ENCODE assay signal across 9 cellular contexts in the genomic region with DNA sequence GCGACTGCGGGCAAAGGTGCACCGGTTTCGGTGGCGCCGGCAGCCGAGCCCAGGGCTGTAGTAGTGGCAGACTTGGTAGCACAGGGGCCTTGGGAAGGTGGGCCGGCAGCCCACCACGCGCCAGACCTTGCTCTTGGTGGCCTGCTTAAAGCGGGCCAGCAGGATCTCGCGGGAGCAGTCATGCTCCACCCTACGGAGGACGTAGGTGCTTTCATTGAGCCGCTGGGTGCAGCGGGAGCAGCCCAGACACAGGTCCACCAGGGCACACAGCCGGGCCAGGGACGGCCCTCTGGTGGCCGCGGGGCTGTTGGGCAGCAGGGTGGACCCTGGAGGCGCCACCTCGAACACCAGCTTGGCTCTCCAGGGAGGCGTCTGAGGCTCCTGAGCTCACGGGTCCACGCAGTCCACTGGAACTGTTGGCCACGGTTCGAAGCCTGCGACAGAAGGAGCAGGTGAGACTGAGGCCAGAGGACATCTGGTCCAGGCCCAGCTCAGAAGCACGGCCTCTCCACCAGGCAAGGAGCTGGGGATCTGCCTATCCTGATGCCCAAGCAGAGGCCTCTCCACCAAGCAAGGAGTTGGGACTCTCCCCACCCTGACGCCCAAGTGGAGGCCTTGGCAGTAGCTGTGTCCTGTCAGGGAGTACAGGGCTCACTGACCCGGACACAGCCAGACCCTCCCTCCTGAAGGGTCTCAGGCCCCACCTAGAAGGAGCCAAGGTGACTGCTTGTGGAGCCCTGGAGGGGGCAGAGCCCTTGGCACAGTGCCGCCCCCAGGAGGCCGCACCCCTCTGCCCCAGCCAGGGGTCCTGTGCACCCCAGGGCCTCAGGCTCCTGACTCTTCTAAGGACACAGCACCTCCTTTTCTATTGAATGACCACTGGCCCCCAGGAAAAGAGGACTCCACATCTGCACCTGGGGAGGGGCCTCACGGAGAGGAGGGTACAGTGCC. TPM values are rescaled to one million over a fixed set of nuclear protein-coding genes. Genes with fewer than 3 reads are reported as not detected.
A peak's percentile ranks its signal among the peaks of the same experiment; 100 is the strongest.
DNase-seq lines count a peak whose midpoint lies in the region; ATAC-seq, FAIRE-seq and TF ChIP-seq lines count a peak whose summit lies in the region.
"Had no signal": no experiment of that assay in that cellular context is flagged by ENCODE, and none has a peak within 500 bp of the region (broad histone marks: within the 10 kb centered on the region; RNA-seq: fewer than 3 reads in every experiment).

No MANE protein-coding gene starts in this region.

- no peaks in the 10 kb centered on the region for H3K9me3 ChIP-seq in BLaER1 treated with 17β-estradiol and CSF1 and Interleukin-3, amounts not matched to agents 10 nM and 100 nM (replicated peaks in 1 of 11)

- peak overlapping the region; percentile 61 to 80 (median 76); a peak in 20 of 22 replicates for H3K9ac ChIP-seq in BLaER1 treated with 17β-estradiol and CSF1 and Interleukin-3, amounts not matched to agents 10 nM and 100 nM
- H3K9ac ChIP-seq in KMS-11, result peak overlapping the region; percentile 57; the same call in 1 of the 2 replicates

- DNase-seq in naive thymus-derived CD8-positive, alpha-beta T cell, result no peak
- DNase-seq in D721Med (ENCODE audit: insufficient read length, low spot score) (no peak), KBM-7 (no peak)

- peak overlapping the region; percentile 86 for H3K4me3 Mint-ChIP-seq in dendritic cell treated with granulocyte-macrophage colony-stimulating factor and Interleukin-4, amounts not matched to agents 40 ng/mL and 50 ng/mL, for 4 days
- H3K4me3 Mint-ChIP-seq in naive thymus-derived CD8-positive, alpha-beta T cell, result peak overlapping the region; percentile 74 to 89 (median 79)

- in situ Hi-C loops in KBM-7 (cut with MboI; ENCODE audit: low pct_unique_long_range_greater_than_20kb, low sequenced_read_pairs), result no loop called here

- peaks cover 54 to 89% (median 57%) of the 10 kb centered on the region in 11 experiments for H3K27me3 ChIP-seq in BLaER1 treated with 17β-estradiol and CSF1 and Interleukin-3, amounts not matched to agents 10 nM and 100 nM
- peaks cover 51% of the 10 kb centered on the region for H3K27me3 ChIP-seq in KMS-11 (ENCODE audit: insufficient read depth, low read depth)

- no peaks in the 10 kb centered on the region for H3K79me2 ChIP-seq in KMS-11 (ENCODE audit: insufficient read depth, low read depth)

- H3K4me1 ChIP-seq in BLaER1 treated with 17β-estradiol and CSF1 and Interleukin-3, amounts not matched to agents 10 nM and 100 nM, result peaks cover 35 to 53% (median 47%) of the 10 kb centered on the region in 10 experiments
- peaks cover 24% of the 10 kb centered on the region for H3K4me1 ChIP-seq in KMS-11 (ENCODE audit: low read depth, poor library complexity, severe bottlenecking)

- ATAC-seq in naive thymus-derived CD8-positive, alpha-beta T cell, result peak in 1 of 2 donors; percentile 2
- ATAC-seq in HG02981 (IDR thresholded peaks at IDR 0.05; ENCODE audit: unreplicated experiment), result no peak
- ATAC-seq in GM18909 (IDR thresholded peaks at IDR 0.05; ENCODE audit: poor library complexity, unreplicated experiment), result no peak

- no peak overlapping the region; the same call in 1 of the 2 replicates for H2AFZ ChIP-seq in KMS-11 (ENCODE audit: low read depth)

- H3K36me3 ChIP-seq in BLaER1 treated with 17β-estradiol and CSF1 and Interleukin-3, amounts not matched to agents 10 nM and 100 nM, result peaks cover 0 to 13% (median 0%) of the 10 kb centered on the region in 11 experiments; a peak in 3 of 22 replicates
- no peaks in the 10 kb centered on the region for H3K36me3 ChIP-seq in KMS-11 (ENCODE audit: insufficient read depth)

- peaks cover 65% of the 10 kb centered on the region for H3K27me3 Mint-ChIP-seq in dendritic cell treated with granulocyte-macrophage colony-stimulating factor and Interleukin-4, amounts not matched to agents 40 ng/mL and 50 ng/mL, for 4 days
- H3K27me3 Mint-ChIP-seq in naive thymus-derived CD8-positive, alpha-beta T cell, result no peaks in the 10 kb centered on the region

- peak overlapping the region in 9 of 11 experiments; percentile 43 to 68 (median 59); a peak in 14 of 22 replicates for H3K27ac ChIP-seq in BLaER1 treated with 17β-estradiol and CSF1 and Interleukin-3, amounts not matched to agents 10 nM and 100 nM
- H3K27ac ChIP-seq in KMS-11, result no peak overlapping the region

- POLR2A ChIA-PET in naive thymus-derived CD8-positive, alpha-beta T cell (lab: Charles Lee), result interaction anchor here (1.3 to 1.6 kb wide), 5 partner anchors 19 to 69 kb away, joined by 3 to 5 read pairs (median 3); partner anchors contain the start of genes FNDC11 and PTK6

- peaks cover 48 to 59% (median 54%) of the 10 kb centered on the region in 11 experiments for H4K20me1 ChIP-seq in BLaER1 treated with 17β-estradiol and CSF1 and Interleukin-3, amounts not matched to agents 10 nM and 100 nM
- no peaks in the 10 kb centered on the region for H4K20me1 ChIP-seq in KMS-11 (ENCODE audit: insufficient read depth)

- H3K27ac Mint-ChIP-seq in dendritic cell treated with granulocyte-macrophage colony-stimulating factor and Interleukin-4, amounts not matched to agents 40 ng/mL and 50 ng/mL, for 4 days, result peak overlapping the region; percentile 85
- peak overlapping the region in 7 of 10 donors; percentile 35 to 88 (median 56) for H3K27ac Mint-ChIP-seq in naive thymus-derived CD8-positive, alpha-beta T cell

- H3K9me3 Mint-ChIP-seq in dendritic cell treated with granulocyte-macrophage colony-stimulating factor and Interleukin-4, amounts not matched to agents 40 ng/mL and 50 ng/mL, for 4 days, result no peaks in the 10 kb centered on the region
- no peaks in the 10 kb centered on the region for H3K9me3 Mint-ChIP-seq in naive thymus-derived CD8-positive, alpha-beta T cell

- no peak for FAIRE-seq in D721Med (lab: Jason Lieb, UNC)
- FAIRE-seq: islet of Langerhans had no signal

- peaks cover 23% of the 10 kb centered on the region for H3K4me1 Mint-ChIP-seq in dendritic cell treated with granulocyte-macrophage colony-stimulating factor and Interleukin-4, amounts not matched to agents 40 ng/mL and 50 ng/mL, for 4 days (ENCODE audit: low read depth)
- H3K4me1 Mint-ChIP-seq in naive thymus-derived CD8-positive, alpha-beta T cell, result peaks cover 6 to 24% (median 17%) of the 10 kb centered on the region in 4 donors

- peak overlapping the region; percentile 59 to 76 (median 64) for H3K4me3 ChIP-seq in BLaER1 treated with 17β-estradiol and CSF1 and Interleukin-3, amounts not matched to agents 10 nM and 100 nM
- no peak overlapping the region for H3K4me3 ChIP-seq in KMS-11 (IDR thresholded peaks at IDR 0.05; ENCODE audit: insufficient read depth, low read depth, low read length)

- H3K4me2 ChIP-seq in BLaER1 treated with 17β-estradiol and CSF1 and Interleukin-3, amounts not matched to agents 10 nM and 100 nM, result peak overlapping the region; percentile 91 to 99 (median 97)
- peak overlapping the region; percentile 67 for H3K4me2 ChIP-seq in KMS-11

- no peak for TF ChIP-seq CTCF in KMS-11 (conservative IDR thresholded peaks at IDR 0.05; ENCODE audit: low read depth, low read length)
- TF ChIP-seq CTCF in D721Med (IDR thresholded peaks at IDR 0.05; ENCODE audit: insufficient read depth, missing control alignments), result no peak

- intact Hi-C loops in dendritic cell treated with granulocyte-macrophage colony-stimulating factor and Interleukin-4, amounts not matched to agents 40 ng/mL and 50 ng/mL, for 4 days (cut with micrococcal nuclease), result no loop called here

- H3K36me3 Mint-ChIP-seq in dendritic cell treated with granulocyte-macrophage colony-stimulating factor and Interleukin-4, amounts not matched to agents 40 ng/mL and 50 ng/mL, for 4 days (ENCODE audit: low read depth), result peaks cover 22% of the 10 kb centered on the region
- no peaks in the 10 kb centered on the region for H3K36me3 Mint-ChIP-seq in naive thymus-derived CD8-positive, alpha-beta T cell

RNA-seq across cellular contexts. Expression of gene HELZ2, which starts 1.0 kb away (rescaled TPM):
- total RNA-seq in naive thymus-derived CD8-positive, alpha-beta T cell, result 10 to 100 TPM; 22.7 to 24.4 TPM
- polyA plus RNA-seq in naive thymus-derived CD8-positive, alpha-beta T cell, result 1 to 10 TPM; 3.1 to 4.6 (median 4.1) TPM

RNA-seq across cellular contexts. Expression of gene FNDC11, which starts 19.1 kb away (rescaled TPM):
- under 1 TPM; 0.13 to 0.36 TPM for total RNA-seq in naive thymus-derived CD8-positive, alpha-beta T cell
- under 1 TPM in 1 of 3 donors, not detected in 2; 0.25 TPM for polyA plus RNA-seq in naive thymus-derived CD8-positive, alpha-beta T cell

RNA-seq across cellular contexts. Expression of gene SRMS, which starts 25.5 kb away (rescaled TPM):
- total RNA-seq in naive thymus-derived CD8-positive, alpha-beta T cell, result not detected
- not detected for polyA plus RNA-seq in naive thymus-derived CD8-positive, alpha-beta T cell

RNA-seq across cellular contexts. Expression of gene PTK6, which starts 35.9 kb away (rescaled TPM):
- under 1 TPM; 0.16 to 0.29 TPM for total RNA-seq in naive thymus-derived CD8-positive, alpha-beta T cell
- polyA plus RNA-seq in naive thymus-derived CD8-positive, alpha-beta T cell, result under 1 TPM; 0.09 to 0.44 (median 0.15) TPM

RNA-seq across cellular contexts. Expression of gene PPDPF, which starts 52.5 kb away (rescaled TPM):
- 100 to 1,000 TPM; 225 to 229 TPM for total RNA-seq in naive thymus-derived CD8-positive, alpha-beta T cell
- 10 to 100 TPM; 47.4 to 93.1 (median 78.1) TPM for polyA plus RNA-seq in naive thymus-derived CD8-positive, alpha-beta T cell
